Comparison of ENCODE assay signal across 30 cellular contexts in genomic region chr4:188110036-188110435, GRCh38. TPM values are rescaled to one million over a fixed set of nuclear protein-coding genes. Genes with fewer than 3 reads are reported as not detected.
DNase-seq lines count a peak whose midpoint lies in the region; ATAC-seq and TF ChIP-seq lines count a peak whose summit lies in the region.
"Had no signal": no experiment of that assay in that cellular context is flagged by ENCODE, and none has a peak within 500 bp of the region (broad histone marks: within the 10 kb centered on the region; RNA-seq: fewer than 3 reads in every experiment).

No MANE protein-coding gene starts in this region.

- H3K4me3 Mint-ChIP-seq in endodermal cell = no peak overlapping the region
- H3K4me3 Mint-ChIP-seq in activated naive CD8-positive, alpha-beta T cell treated with anti-CD3 and anti-CD28 coated beads, Interleukin-2, amount 50 U/mL, for 24 hours = no peak overlapping the region
- H3K4me3 Mint-ChIP-seq: activated B cell treated with CpG ODN at 0.5 μM for 24 hours; activated CD4-positive, alpha-beta T cell treated with anti-CD3 and anti-CD28 coated beads, Interleukin-2, amount 10 ng/mL, durations not matched to agents 7 days and 5 days; CD8-positive, alpha-beta memory T cell; natural killer cell treated with Interleukin-12 subunit alpha and Interleukin-12 subunit beta and Interleukin-15 and Interleukin-18, amount 100 ng/mL, for 72 hours had no signal

- H3K27ac ChIP-seq in endodermal cell (ENCODE audit: low read depth, low read length) (no peak overlapping the region), mesodermal cell (ENCODE audit: low read depth, low read length, severe bottlenecking) (peak overlapping the region; percentile 20), lower lobe of right lung (no peak overlapping the region)
- H3K27ac ChIP-seq: tibial nerve had no signal

- no peaks in the 10 kb centered on the region for H3K27me3 Mint-ChIP-seq in endodermal cell (ENCODE audit: insufficient read depth)
- no peaks in the 10 kb centered on the region for H3K27me3 Mint-ChIP-seq in activated naive CD8-positive, alpha-beta T cell treated with anti-CD3 and anti-CD28 coated beads, Interleukin-2, amount 50 U/mL, for 24 hours
- H3K27me3 Mint-ChIP-seq: activated B cell treated with CpG ODN at 0.5 μM for 24 hours; activated CD4-positive, alpha-beta T cell treated with anti-CD3 and anti-CD28 coated beads, Interleukin-2, amount 10 ng/mL, durations not matched to agents 7 days and 5 days; CD8-positive, alpha-beta memory T cell; natural killer cell treated with Interleukin-12 subunit alpha and Interleukin-12 subunit beta and Interleukin-15 and Interleukin-18, amount 100 ng/mL, for 72 hours had no signal

- H3K9me3 ChIP-seq in ES-I3 (ENCODE audit: control insufficient read depth, insufficient read depth, low read length) = no peaks in the 10 kb centered on the region
- no peaks in the 10 kb centered on the region for H3K9me3 ChIP-seq in endodermal cell (ENCODE audit: control insufficient read depth, low read length)
- no peaks in the 10 kb centered on the region for H3K9me3 ChIP-seq in mesodermal cell (ENCODE audit: control insufficient read depth, low read length)
- peaks cover 5% of the 10 kb centered on the region for H3K9me3 ChIP-seq in lower lobe of right lung
- H3K9me3 ChIP-seq: BE2C, mucosa of descending colon had no signal

- 75 to 79% methylated on average over 1 to 3 of the region's 3 CpGs for WGBS in endodermal cell (ENCODE audit: insufficient coverage in 1 of 2, insufficient read length in 1 of 2), 2 experiments
- 70 to 83% methylated on average over 1 of the region's 3 CpGs for WGBS in mesodermal cell (ENCODE audit: insufficient coverage in 2 of 2), 2 experiments

- no peak for TF ChIP-seq CTCF in endodermal cell (conservative IDR thresholded peaks at IDR 0.05)
- no peak for TF ChIP-seq CTCF in lower lobe of right lung (IDR thresholded peaks at IDR 0.05)

- DNase-seq in M059J (ENCODE audit: low read depth) = peak; percentile 27
- DNase-seq in endodermal cell = no peak
- DNase-seq in activated naive CD8-positive, alpha-beta T cell treated with anti-CD3 and anti-CD28 coated beads, Interleukin-2, amount 50 U/mL, for 24 hours = no peak
- no peak for DNase-seq in hepatic stellate cell (ENCODE audit: low spot score)
- no peak for DNase-seq in superior temporal gyrus (ENCODE audit: extremely low spot score)
- DNase-seq in lower lobe of right lung = no peak
- DNase-seq: activated B cell treated with CpG ODN at 0.5 μM for 24 hours; activated CD4-positive, alpha-beta T cell treated with anti-CD3 and anti-CD28 coated beads, Interleukin-2, amount 10 ng/mL, durations not matched to agents 7 days and 5 days; activated effector memory CD4-positive, alpha-beta T cell treated with Interleukin-2 at 50 U/mL for 16 hours; activated T-cell treated with anti-CD3 and anti-CD28 coated beads, Interleukin-2, amount 50 U/mL, for 1 hour; BE2C; CD8-positive, alpha-beta memory T cell; mucosa of descending colon; NCI-H1105; NCI-H1930; NCI-H2171 treated with DMSO at 0.1 percent for 48 hours; NCI-H526; SIG-M5; stimulated activated CD4-positive, alpha-beta T cell treated with anti-CD3 and anti-CD28 coated beads, Interleukin-4, amount 100 ng/mL, for 24 hours had no signal

- H3K36me3 Mint-ChIP-seq in endodermal cell (ENCODE audit: low read depth) = peaks cover 9% of the 10 kb centered on the region
- H3K36me3 Mint-ChIP-seq in activated naive CD8-positive, alpha-beta T cell treated with anti-CD3 and anti-CD28 coated beads, Interleukin-2, amount 50 U/mL, for 24 hours (ENCODE audit: low read depth) = no peaks in the 10 kb centered on the region
- H3K36me3 Mint-ChIP-seq: CD8-positive, alpha-beta memory T cell had no signal

- H3K4me3 ChIP-seq in endodermal cell (ENCODE audit: low read length) = no peak overlapping the region
- no peak overlapping the region for H3K4me3 ChIP-seq in mesodermal cell (ENCODE audit: extremely low read depth, insufficient read depth, low read length, poor library complexity, severe bottlenecking)
- H3K4me3 ChIP-seq in lower lobe of right lung = no peak overlapping the region
- H3K4me3 ChIP-seq: GM12878, mucosa of descending colon, tibial nerve had no signal

- intact Hi-C loops in lower lobe of right lung (cut with DNase I) = no loop called here

- H3K4me1 Mint-ChIP-seq in endodermal cell = peaks cover 20% of the 10 kb centered on the region
- H3K4me1 Mint-ChIP-seq in activated naive CD8-positive, alpha-beta T cell treated with anti-CD3 and anti-CD28 coated beads, Interleukin-2, amount 50 U/mL, for 24 hours = no peaks in the 10 kb centered on the region
- H3K4me1 Mint-ChIP-seq: activated B cell treated with CpG ODN at 0.5 μM for 24 hours; activated CD4-positive, alpha-beta T cell treated with anti-CD3 and anti-CD28 coated beads, Interleukin-2, amount 10 ng/mL, durations not matched to agents 7 days and 5 days; CD8-positive, alpha-beta memory T cell had no signal

- peak overlapping the region; percentile 50 for H3K27ac Mint-ChIP-seq in endodermal cell
- no peak overlapping the region for H3K27ac Mint-ChIP-seq in activated naive CD8-positive, alpha-beta T cell treated with anti-CD3 and anti-CD28 coated beads, Interleukin-2, amount 50 U/mL, for 24 hours
- H3K27ac Mint-ChIP-seq: activated B cell treated with CpG ODN at 0.5 μM for 24 hours; activated CD4-positive, alpha-beta T cell treated with anti-CD3 and anti-CD28 coated beads, Interleukin-2, amount 10 ng/mL, durations not matched to agents 7 days and 5 days; activated naive CD4-positive, alpha-beta T cell treated with anti-CD3 and anti-CD28 coated beads, Interleukin-2, amount 50 U/mL, for 72 hours; CD8-positive, alpha-beta memory T cell; natural killer cell treated with Interleukin-12 subunit alpha and Interleukin-12 subunit beta and Interleukin-15 and Interleukin-18, amount 100 ng/mL, for 72 hours had no signal

- H3K9me3 Mint-ChIP-seq in endodermal cell = peaks cover 11% of the 10 kb centered on the region
- H3K9me3 Mint-ChIP-seq in activated naive CD8-positive, alpha-beta T cell treated with anti-CD3 and anti-CD28 coated beads, Interleukin-2, amount 50 U/mL, for 24 hours = peaks cover 18% of the 10 kb centered on the region

- H3K9ac ChIP-seq in ES-I3 (ENCODE audit: low read depth, low read length) (peak overlapping the region; percentile 62), endodermal cell (ENCODE audit: extremely low read depth, low read length, poor library complexity, severe bottlenecking) (no peak overlapping the region)

- H3K36me3 ChIP-seq in ES-I3 (ENCODE audit: insufficient read depth, low read length) (peaks cover 5% of the 10 kb centered on the region), endodermal cell (ENCODE audit: control insufficient read depth, insufficient read depth, low read length) (no peaks in the 10 kb centered on the region), mesodermal cell (ENCODE audit: control insufficient read depth, insufficient read depth, low read length) (peaks cover 8% of the 10 kb centered on the region), lower lobe of right lung (no peaks in the 10 kb centered on the region)
- H3K36me3 ChIP-seq: BE2C, tibial nerve had no signal

- no peak for ATAC-seq in activated naive CD8-positive, alpha-beta T cell treated with anti-CD3 and anti-CD28 coated beads, Interleukin-2, amount 50 U/mL, for 24 hours
- no peak for ATAC-seq in lower lobe of right lung
- ATAC-seq: activated naive CD4-positive, alpha-beta T cell treated with anti-CD3 and anti-CD28 coated beads, Interleukin-2, amount 50 U/mL, for 72 hours; GM12878; mucosa of descending colon; natural killer cell treated with Interleukin-12 subunit alpha and Interleukin-12 subunit beta and Interleukin-15 and Interleukin-18, amount 100 ng/mL, for 72 hours; Panc1 had no signal

- H3K4me1 ChIP-seq in ES-I3 (ENCODE audit: insufficient read depth, low read length) = peaks cover 4% of the 10 kb centered on the region
- H3K4me1 ChIP-seq in endodermal cell (ENCODE audit: control insufficient read depth, insufficient read depth, low read length) = peaks cover 6% of the 10 kb centered on the region
- peaks cover 21% of the 10 kb centered on the region for H3K4me1 ChIP-seq in mesodermal cell (ENCODE audit: control insufficient read depth, insufficient read depth, low read length, poor library complexity, severe bottlenecking)
- no peaks in the 10 kb centered on the region for H3K4me1 ChIP-seq in lower lobe of right lung
- H3K4me1 ChIP-seq: BE2C, tibial nerve had no signal

- H3K27me3 ChIP-seq in endodermal cell (ENCODE audit: control insufficient read depth, insufficient read depth, low read length, poor library complexity, severe bottlenecking) = no peaks in the 10 kb centered on the region
- H3K27me3 ChIP-seq in lower lobe of right lung (ENCODE audit: low read depth) = no peaks in the 10 kb centered on the region
- H3K27me3 ChIP-seq: BE2C, tibial nerve had no signal

RNA-seq across cellular contexts. Expression of gene TRIML2, which starts 0.6 kb away (rescaled TPM):
- total RNA-seq in M059J (2014; rRNA removed; shearing (Covaris generic)) = 0.27 and 1.0 TPM in 2 replicates
- 10 to 100 TPM in 1 of 2 donors, under 1 TPM in 1; 0.53 to 13.6 TPM for total RNA-seq in endodermal cell
- polyA plus RNA-seq in endodermal cell (2013, experiment 1 of 2) = 1.9 TPM
- 0.87 TPM for polyA plus RNA-seq in endodermal cell (2013, experiment 2 of 2)
- polyA plus RNA-seq in mesodermal cell (2013, experiment 1 of 2) = 7.5 TPM
- 6.2 TPM for polyA plus RNA-seq in mesodermal cell (2013, experiment 2 of 2)
- total RNA-seq in lower lobe of right lung = not detected
- total RNA-seq: activated B cell treated with CpG ODN at 0.5 μM for 24 hours; activated CD4-positive, alpha-beta T cell treated with anti-CD3 and anti-CD28 coated beads, Interleukin-2, amount 10 ng/mL, durations not matched to agents 7 days and 5 days; activated naive CD4-positive, alpha-beta T cell treated with anti-CD3 and anti-CD28 coated beads, Interleukin-2, amount 50 U/mL, for 72 hours; CD8-positive, alpha-beta memory T cell; GM12878; lower leg skin; mucosa of descending colon; natural killer cell treated with Interleukin-12 subunit alpha and Interleukin-12 subunit beta and Interleukin-15 and Interleukin-18, amount 100 ng/mL, for 72 hours; omental fat pad; tibial nerve had no signal
- polyA plus RNA-seq: CD8-positive, alpha-beta memory T cell; GM12878 had no signal

RNA-seq across cellular contexts. Expression of gene TRIML1, which starts 29.2 kb away (rescaled TPM):
- 0.15 TPM in 1 of 2 replicates, not detected in the other for total RNA-seq in M059J (2014; rRNA removed; shearing (Covaris generic))
- total RNA-seq in endodermal cell (not detected), lower lobe of right lung (not detected)
- polyA plus RNA-seq in endodermal cell (2013, experiment 1 of 2) = not detected
- not detected for polyA plus RNA-seq in endodermal cell (2013, experiment 2 of 2)
- not detected for polyA plus RNA-seq in mesodermal cell (2013, experiment 1 of 2)
- not detected for polyA plus RNA-seq in mesodermal cell (2013, experiment 2 of 2)
- total RNA-seq: activated B cell treated with CpG ODN at 0.5 μM for 24 hours; activated CD4-positive, alpha-beta T cell treated with anti-CD3 and anti-CD28 coated beads, Interleukin-2, amount 10 ng/mL, durations not matched to agents 7 days and 5 days; activated naive CD4-positive, alpha-beta T cell treated with anti-CD3 and anti-CD28 coated beads, Interleukin-2, amount 50 U/mL, for 72 hours; CD8-positive, alpha-beta memory T cell; GM12878; kidney epithelial cell; lower leg skin; mucosa of descending colon; natural killer cell treated with Interleukin-12 subunit alpha and Interleukin-12 subunit beta and Interleukin-15 and Interleukin-18, amount 100 ng/mL, for 72 hours; omental fat pad; pulmonary artery endothelial cell; tibial nerve had no signal
- polyA plus RNA-seq: CD8-positive, alpha-beta memory T cell; GM12878 had no signal
